ENCODE assay signal across 8 cellular contexts in genomic region chr7:99616359-99617186, GRCh38. TPM values are rescaled to one million over a fixed set of nuclear protein-coding genes. Genes with fewer than 3 reads are reported as not detected.
DNase-seq lines count a peak whose midpoint lies in the region; ATAC-seq and TF ChIP-seq lines count a peak whose summit lies in the region.

ZSCAN25 (plus strand) TSS chr7:99616946; CDS start chr7:99619607, 2,661 bp downstream.

- DNase-seq in DMS79 (lab: John Stamatoyannopoulos, UW) (peak; percentile 86), KG1 (lab: John Stamatoyannopoulos, UW) (peak; percentile 32), Peyer's patch (peak; percentile 86 to 94 (median 87)), fibroblast of gingiva (ENCODE audit: low read depth) (peak; percentile 95), naive B cell (peak; percentile 81)
- peak; percentile 88 to 90 for DNase-seq in activated T-cell treated with anti-CD3 and anti-CD28 coated beads, Interleukin-2, amount 50 U/mL, for 72 hours

- ATAC-seq in GM21619 (IDR thresholded peaks at IDR 0.05; ENCODE audit: unreplicated experiment), result peak; percentile 94
- peak; percentile 95 to 98 for ATAC-seq in activated T-cell treated with anti-CD3 and anti-CD28 coated beads, Interleukin-2, amount 50 U/mL, for 72 hours (replicated peaks in 1 of 2)
- peak; percentile 97 for ATAC-seq in naive B cell (ENCODE audit: low read depth in 2 of 2)
- ATAC-seq in stimulated activated memory B cell treated with anti-CD40 and anti-IgM and Interleukin-4, amounts not matched to agents 10 μg/mL and 1 μg/mL and 100 μg/mL, for 72 hours, result peak; percentile 98

- peak; percentile 59 to 71 for TF ChIP-seq POLR2A in Peyer's patch (IDR thresholded peaks at IDR 0.05)

- H3K36me3 ChIP-seq in Peyer's patch, result peaks cover 0 to 32% (median 0%) of the 10 kb centered on the region in 3 donors

- H3K27ac ChIP-seq in Peyer's patch, result peak within 1 kb of the TSS; percentile 85 to 88 (median 86)

- H3K27ac Mint-ChIP-seq in activated T-cell treated with anti-CD3 and anti-CD28 coated beads, Interleukin-2, amount 50 U/mL, for 72 hours, result peak within 1 kb of the TSS; percentile 74
- peak within 1 kb of the TSS; percentile 92 to 99 (median 97) for H3K27ac Mint-ChIP-seq in naive B cell
- peak within 1 kb of the TSS; percentile 96 for H3K27ac Mint-ChIP-seq in stimulated activated memory B cell treated with anti-CD40 and anti-IgM and Interleukin-4, amounts not matched to agents 10 μg/mL and 1 μg/mL and 100 μg/mL, for 72 hours

- peak in 2 of 6 experiments; percentile 12 to 25 for TF ChIP-seq CTCF in Peyer's patch (IDR thresholded peaks at IDR 0.05)

- H3K4me3 Mint-ChIP-seq in activated T-cell treated with anti-CD3 and anti-CD28 coated beads, Interleukin-2, amount 50 U/mL, for 72 hours, result peak within 1 kb of the TSS; percentile 93 to 97
- peak within 1 kb of the TSS; percentile 95 to 100 (median 98) for H3K4me3 Mint-ChIP-seq in naive B cell
- H3K4me3 Mint-ChIP-seq in stimulated activated memory B cell treated with anti-CD40 and anti-IgM and Interleukin-4, amounts not matched to agents 10 μg/mL and 1 μg/mL and 100 μg/mL, for 72 hours, result peak within 1 kb of the TSS; percentile 98

- H3K9me3 Mint-ChIP-seq in activated T-cell treated with anti-CD3 and anti-CD28 coated beads, Interleukin-2, amount 50 U/mL, for 72 hours, result no peaks in the 10 kb centered on the region
- H3K9me3 Mint-ChIP-seq in naive B cell, result no peaks in the 10 kb centered on the region
- H3K9me3 Mint-ChIP-seq in stimulated activated memory B cell treated with anti-CD40 and anti-IgM and Interleukin-4, amounts not matched to agents 10 μg/mL and 1 μg/mL and 100 μg/mL, for 72 hours, result no peaks in the 10 kb centered on the region

- H3K36me3 Mint-ChIP-seq in activated T-cell treated with anti-CD3 and anti-CD28 coated beads, Interleukin-2, amount 50 U/mL, for 72 hours (ENCODE audit: insufficient read depth in 2 of 2), result peaks cover 2 to 20% of the 10 kb centered on the region in 2 donors
- peaks cover 8 to 12% of the 10 kb centered on the region in 2 donors for H3K36me3 Mint-ChIP-seq in naive B cell
- H3K36me3 Mint-ChIP-seq in stimulated activated memory B cell treated with anti-CD40 and anti-IgM and Interleukin-4, amounts not matched to agents 10 μg/mL and 1 μg/mL and 100 μg/mL, for 72 hours, result peaks cover 29% of the 10 kb centered on the region

- no peaks in the 10 kb centered on the region for H3K27me3 Mint-ChIP-seq in activated T-cell treated with anti-CD3 and anti-CD28 coated beads, Interleukin-2, amount 50 U/mL, for 72 hours (ENCODE audit: low read depth)
- peaks cover 0 to 8% (median 0%) of the 10 kb centered on the region in 3 donors for H3K27me3 Mint-ChIP-seq in naive B cell
- H3K27me3 Mint-ChIP-seq in stimulated activated memory B cell treated with anti-CD40 and anti-IgM and Interleukin-4, amounts not matched to agents 10 μg/mL and 1 μg/mL and 100 μg/mL, for 72 hours, result no peaks in the 10 kb centered on the region

- peak within 1 kb of the TSS; percentile 92 to 99 (median 96) for H3K4me3 ChIP-seq in Peyer's patch

- H3K4me1 Mint-ChIP-seq in activated T-cell treated with anti-CD3 and anti-CD28 coated beads, Interleukin-2, amount 50 U/mL, for 72 hours (ENCODE audit: low read depth), result peaks cover 54% of the 10 kb centered on the region
- H3K4me1 Mint-ChIP-seq in naive B cell, result peaks cover 35 to 43% (median 43%) of the 10 kb centered on the region in 3 donors
- H3K4me1 Mint-ChIP-seq in stimulated activated memory B cell treated with anti-CD40 and anti-IgM and Interleukin-4, amounts not matched to agents 10 μg/mL and 1 μg/mL and 100 μg/mL, for 72 hours, result peaks cover 44% of the 10 kb centered on the region

- peaks cover 0 to 11% (median 5%) of the 10 kb centered on the region in 4 donors for H3K4me1 ChIP-seq in Peyer's patch

- H3K9me3 ChIP-seq in Peyer's patch, result no peaks in the 10 kb centered on the region

- no peaks in the 10 kb centered on the region for H3K27me3 ChIP-seq in Peyer's patch

RNA-seq across cellular contexts. Expression of gene ZSCAN25, which starts in this region (rescaled TPM):
- total RNA-seq in Peyer's patch, result 10 to 100 TPM; 20.0 to 36.4 (median 31.9) TPM
- 10 to 100 TPM; 32.4 to 35.6 TPM for total RNA-seq in activated T-cell treated with anti-CD3 and anti-CD28 coated beads, Interleukin-2, amount 50 U/mL, for 72 hours
- 10 to 100 TPM in 5 of 6 donors, 1 to 10 TPM in 1; 8.8 to 19.0 (median 12.1) TPM for polyA plus RNA-seq in naive B cell (ENCODE audit: low read depth in 6 of 6)

Comparison
In these comparisons a context has a peak if more than half of its experiments do, and no peak if none do; other contexts are left out.
1. Peak in every context shown above with its lines: DNase-seq, ATAC-seq, H3K4me3 ChIP-seq and H3K27ac ChIP-seq.
2. DNase-seq: peak in every context shown above with its lines; median percentile 95 in fibroblast of gingiva; 89 in activated T-cell treated with anti-CD3 and anti-CD28 coated beads, Interleukin-2, amount 50 U/mL, for 72 hours; 87 in Peyer's patch; 86 in DMS79; 81 in naive B cell; 32 in KG1.